Comparison of ENCODE assay signal across 23 cellular contexts in genomic region chr2:158199928-158200650, GRCh38.
DNase-seq lines count a peak whose midpoint lies in the region; ATAC-seq, FAIRE-seq and TF ChIP-seq lines count a peak whose summit lies in the region.
"Had no signal": no experiment of that assay in that cellular context is flagged by ENCODE, and none has a peak within 500 bp of the region (broad histone marks: within the 10 kb centered on the region; RNA-seq: fewer than 3 reads in every experiment).

No MANE protein-coding gene starts in this region.

- H3K79me2 ChIP-seq in GM12878 (ENCODE audit: control insufficient read depth, insufficient read depth, low read length) = no peaks in the 10 kb centered on the region

- CTCF ChIA-PET in GM12878 (lab: Yijun Ruan, JAX) = no interaction called here
- CTCF ChIA-PET in CD4-positive, alpha-beta T cell (lab: Charles Lee) = no interaction called here

- no peak for ATAC-seq in GM12878
- ATAC-seq in HG03432 (IDR thresholded peaks at IDR 0.05; ENCODE audit: unreplicated experiment) = no peak
- ATAC-seq in CD4-positive, alpha-beta T cell (ENCODE audit: poor library complexity) = no peak

- no peak for TF ChIP-seq EP300 in GM12878 (IDR thresholded peaks at IDR 0.05; ENCODE audit: borderline replicate concordance in 1 of 2, control insufficient read depth in 1 of 2, low read depth in 2 of 2, low read length in 2 of 2)

- RAD21 ChIA-PET in GM12878 (lab: Charles Lee; ENCODE audit: unreplicated experiment) = no interaction called here

- H3K4me2 ChIP-seq in GM12878 (ENCODE audit: control insufficient read depth, insufficient read depth) = no peak overlapping the region
- H3K4me2 ChIP-seq: BLaER1 had no signal

- no peak for TF ChIP-seq POLR2A in GM12878 (IDR thresholded peaks at IDR 0.05; ENCODE audit: low read depth, low read length)

- no peak overlapping the region for H2AFZ ChIP-seq in GM12878 (ENCODE audit: control insufficient read depth, low read depth, low read length)

- SMC1A ChIA-PET in GM12878 (lab: Charles Lee; ENCODE audit: uncharacterized antibody, unreplicated experiment) = no interaction called here

- POLR2A ChIA-PET in GM12878 (lab: Charles Lee) = no interaction called here
- POLR2A ChIA-PET in CD4-positive, alpha-beta T cell (lab: Charles Lee) = no interaction called here

- H3K9ac ChIP-seq in GM12878 (ENCODE audit: control insufficient read depth, insufficient read depth, low read length) = no peak overlapping the region
- H3K9ac ChIP-seq in liver (ENCODE audit: low read depth in 1 of 2, low read length in 2 of 2) = no peak overlapping the region
- H3K9ac ChIP-seq: BLaER1 had no signal

- no TSS peak for BruUV-seq in GM12878 (replicated peaks; lab: Mats Ljungman, UMichigan)

- no peak overlapping the region for H3K27ac ChIP-seq in GM12878 (ENCODE audit: control insufficient read depth, insufficient read depth)
- no peak overlapping the region for H3K27ac ChIP-seq in liver (ENCODE audit: low read depth in 1 of 2, low read length in 2 of 2)
- H3K27ac ChIP-seq in CD4-positive, alpha-beta T cell (ENCODE audit: low read depth, low read length) = no peak overlapping the region
- H3K27ac ChIP-seq: 22Rv1, BLaER1, C4-2B had no signal

- no peak for FAIRE-seq in GM12878 (lab: Jason Lieb, UNC)
- FAIRE-seq: A204.1, GM12892, H54 had no signal

- intact Hi-C loops in GM12878 (cut with micrococcal nuclease; ENCODE audit: unreplicated experiment) = no loop called here
- intact Hi-C loops in CD4-positive, alpha-beta T cell (cut with DNase I, micrococcal nuclease) = no loop called here

- DNase-seq in NCI-H748 (lab: John Stamatoyannopoulos, UW; ENCODE audit: unreplicated experiment) (peak; percentile 16), NCI-H748 treated with DMSO at 0.1 percent for 48 hours (lab: John Stamatoyannopoulos, UW) (no peak), LNCaP clone FGC (ENCODE audit: low read depth) (peak; percentile 42), GM12878 (ENCODE audit: low read depth, low spot score) (no peak), DMS53 treated with DMSO at 0.1 percent for 48 hours (lab: John Stamatoyannopoulos, UW; ENCODE audit: unreplicated experiment) (no peak)
- DNase-seq in CD4-positive, alpha-beta T cell = no peak
- DNase-seq: CD4-positive, CD25-positive, alpha-beta regulatory T cell; CD8-positive, alpha-beta memory T cell; DMS 273 treated with DMSO at 0.1 percent for 48 hours; DMS79 treated with DMSO at 0.1 percent for 48 hours; GF-D8; GOT3; HFFc6 had no signal

- H4K20me1 ChIP-seq in GM12878 (ENCODE audit: control insufficient read depth, insufficient read depth) = no peaks in the 10 kb centered on the region
- H4K20me1 ChIP-seq: BLaER1 had no signal

- no peaks in the 10 kb centered on the region for H3K9me3 Mint-ChIP-seq in CD4-positive, alpha-beta T cell
- H3K9me3 Mint-ChIP-seq: CD4-positive, CD25-positive, alpha-beta regulatory T cell; HFFc6 had no signal

- no peak overlapping the region for H3K4me3 ChIP-seq in LNCaP clone FGC (ENCODE audit: low read depth, low read length)
- H3K4me3 ChIP-seq in GM12878 = no peak overlapping the region
- no peak overlapping the region for H3K4me3 ChIP-seq in liver (ENCODE audit: low read depth in 1 of 3, low read length in 3 of 3)
- H3K4me3 ChIP-seq: BLaER1, HAP-1 had no signal

- no peak overlapping the region for H3K4me3 Mint-ChIP-seq in CD4-positive, alpha-beta T cell
- H3K4me3 Mint-ChIP-seq: B cell; CD4-positive, CD25-positive, alpha-beta regulatory T cell; CD8-positive, alpha-beta memory T cell; HFFc6 had no signal

- H3K4me1 Mint-ChIP-seq in CD4-positive, alpha-beta T cell (ENCODE audit: low read depth) = no peaks in the 10 kb centered on the region
- H3K4me1 Mint-ChIP-seq: CD4-positive, CD25-positive, alpha-beta regulatory T cell; CD8-positive, alpha-beta memory T cell had no signal

- H3K4me1 ChIP-seq in GM12878 (ENCODE audit: control insufficient read depth, insufficient read depth, low read length) (no peaks in the 10 kb centered on the region), liver (ENCODE audit: control insufficient read depth in 4 of 4, insufficient read depth in 4 of 4, low read length in 3 of 4) (peaks cover 0 to 3% (median 2%) of the 10 kb centered on the region in 4 donors)
- H3K4me1 ChIP-seq: BLaER1, HAP-1 had no signal

- H3K9me3 ChIP-seq in GM12878 (replicated peaks; ENCODE audit: control insufficient read depth, insufficient read depth, low read length) (no peaks in the 10 kb centered on the region), liver (ENCODE audit: control insufficient read depth in 4 of 4, low read length in 3 of 4) (no peaks in the 10 kb centered on the region)
- H3K9me3 ChIP-seq in CD4-positive, alpha-beta T cell (ENCODE audit: control insufficient read depth, low read length) = no peaks in the 10 kb centered on the region
- H3K9me3 ChIP-seq: BLaER1, HAP-1 had no signal

- no peaks in the 10 kb centered on the region for H3K36me3 Mint-ChIP-seq in CD4-positive, alpha-beta T cell (ENCODE audit: low read depth)
- H3K36me3 Mint-ChIP-seq: CD4-positive, CD25-positive, alpha-beta regulatory T cell; CD8-positive, alpha-beta memory T cell had no signal

- H3K36me3 ChIP-seq in GM12878 (ENCODE audit: control insufficient read depth in 2 of 2, insufficient read depth in 2 of 2, low read length in 1 of 2) (no peaks in the 10 kb centered on the region), liver (ENCODE audit: control insufficient read depth in 4 of 4, insufficient read depth in 3 of 4, low read depth in 1 of 4, low read length in 3 of 4) (no peaks in the 10 kb centered on the region)
- H3K36me3 ChIP-seq: BLaER1, HAP-1 had no signal

- TF ChIP-seq RAD21 in GM12878 (IDR thresholded peaks at IDR 0.05; ENCODE audit: insufficient read depth, low read depth, low read length) = no peak
- TF ChIP-seq RAD21 in liver (IDR thresholded peaks at IDR 0.05) = no peak

- 41% methylated on average over 2 of the region's 2 CpGs for WGBS in GM12878 (ENCODE audit: insufficient coverage, insufficient replicate concordance, low lambda C conversion rate, missing lambda C conversion rate)
- 78% methylated on average over 2 of the region's 2 CpGs for WGBS in liver

- peaks cover 37% of the 10 kb centered on the region for H3K27me3 Mint-ChIP-seq in CD4-positive, alpha-beta T cell
- H3K27me3 Mint-ChIP-seq: B cell had no signal

- H3K27me3 ChIP-seq in GM12878 (replicated peaks in 1 of 2; ENCODE audit: control insufficient read depth in 2 of 2, insufficient read depth in 2 of 2, low read length in 1 of 2) (no peaks in the 10 kb centered on the region), liver (ENCODE audit: control insufficient read depth in 4 of 4, insufficient read depth in 4 of 4, low read length in 3 of 4) (no peaks in the 10 kb centered on the region)
- no peaks in the 10 kb centered on the region for H3K27me3 ChIP-seq in CD4-positive, alpha-beta T cell (ENCODE audit: control insufficient read depth, insufficient read depth, low read length)
- H3K27me3 ChIP-seq: BLaER1 had no signal

- in situ Hi-C loops in GM12878 (cut with MboI) = no loop called here

- no peak overlapping the region for H3K27ac Mint-ChIP-seq in CD4-positive, alpha-beta T cell
- H3K27ac Mint-ChIP-seq: B cell; CD4-positive, CD25-positive, alpha-beta regulatory T cell; CD8-positive, alpha-beta memory T cell; HFFc6 had no signal

- TF ChIP-seq CTCF in LNCaP clone FGC (IDR thresholded peaks at IDR 0.05; ENCODE audit: control insufficient read depth, extremely low read depth, insufficient read depth) (no peak), GM12878 (IDR thresholded peaks at IDR 0.05 in 2 of 3, conservative IDR thresholded peaks at IDR 0.05 in 1 of 3; ENCODE audit: control insufficient read depth in 2 of 3, extremely low read depth in 1 of 3, insufficient read depth in 1 of 3, low read depth in 3 of 3, low read length in 3 of 3) (no peak), liver (IDR thresholded peaks at IDR 0.05; ENCODE audit: low read depth, low read length, missing input control) (no peak)
- TF ChIP-seq CTCF in CD4-positive, alpha-beta T cell (IDR thresholded peaks at IDR 0.05) = no peak

TF ChIP-seq in liver, 16 proteins besides CTCF, POLR2A, EP300 and RAD21:
- no peak for TF ChIP-seq MAX (IDR thresholded peaks at IDR 0.05)
- peak; percentile 27 to 41 for TF ChIP-seq HNF4A (conservative IDR thresholded peaks at IDR 0.05)
- peak; percentile 19 for TF ChIP-seq FOXA2 (IDR thresholded peaks at IDR 0.05)
- TF ChIP-seq RXRA (IDR thresholded peaks at IDR 0.05) = peak; percentile 26 to 31
- TF ChIP-seq EGR1 (IDR thresholded peaks at IDR 0.05; ENCODE audit: low read depth in 2 of 2) = no peak
- no peak for TF ChIP-seq SP1 (IDR thresholded peaks at IDR 0.05)
- TF ChIP-seq ATF3 (IDR thresholded peaks at IDR 0.05) = no peak

Comparison
In these comparisons a context has a peak if more than half of its experiments do, and no peak if none do; other contexts are left out.
1. DNase-seq: peak in NCI-H748 (single experiment) and LNCaP clone FGC (single experiment); none in NCI-H748 treated with DMSO at 0.1 percent for 48 hours (single experiment), GM12878 (single experiment), DMS53 treated with DMSO at 0.1 percent for 48 hours (single experiment) and CD4-positive, alpha-beta T cell (0 of 10).